ENCODE assay signal across 8 cellular contexts in genomic region chr2:230824406-230824978, GRCh38. TPM values are rescaled to one million over a fixed set of nuclear protein-coding genes. Genes with fewer than 3 reads are reported as not detected.
DNase-seq lines count a peak whose midpoint lies in the region; ATAC-seq and TF ChIP-seq lines count a peak whose summit lies in the region.

No MANE protein-coding gene starts in this region.

- no peak for TF ChIP-seq POLR2A in thyroid gland (IDR thresholded peaks at IDR 0.05)

- H3K27ac ChIP-seq in Panc1 (ENCODE audit: low read length) (no peak overlapping the region), thyroid gland (no peak overlapping the region)

- peaks cover 2% of the 10 kb centered on the region in 2 donors for H3K36me3 Mint-ChIP-seq in activated T-cell treated with anti-CD3 and anti-CD28 coated beads, Interleukin-2, amount 50 U/mL, for 72 hours (ENCODE audit: insufficient read depth in 2 of 2)
- no peaks in the 10 kb centered on the region for H3K36me3 Mint-ChIP-seq in nephron progenitor cell (ENCODE audit: low read depth)

- peak; percentile 78 for TF ChIP-seq CTCF in AG10803 (conservative IDR thresholded peaks at IDR 0.05; ENCODE audit: low read length)
- peak; percentile 82 for TF ChIP-seq CTCF in Panc1 (IDR thresholded peaks at IDR 0.05)
- TF ChIP-seq CTCF in fibroblast of mammary gland (conservative IDR thresholded peaks at IDR 0.05; ENCODE audit: control insufficient read depth, insufficient read depth, low read depth, low read length), result peak; percentile 69
- peak; percentile 72 for TF ChIP-seq CTCF in nephron progenitor cell (IDR thresholded peaks at IDR 0.05)
- TF ChIP-seq CTCF in thyroid gland (IDR thresholded peaks at IDR 0.05), result peak; percentile 47 to 73 (median 61)

- H3K4me3 ChIP-seq in AG10803 (ENCODE audit: low read length) (peak overlapping the region; percentile 60), Panc1 (ENCODE audit: low read depth in 2 of 2, low read length in 2 of 2) (peak overlapping the region in 1 of 2 experiments; percentile 30; a peak in 2 of 4 replicates), fibroblast of mammary gland (ENCODE audit: control insufficient read depth, low read depth, low read length) (peak overlapping the region; percentile 14), thyroid gland (replicated peaks in 1 of 3) (no peak overlapping the region)

- POLR2A ChIA-PET in Panc1 (lab: Charles Lee), result interaction anchor here (0.6 kb wide), 1 partner anchor 16 kb away, joined by 3 read pairs; no protein-coding TSS in a partner anchor

- 24% methylated on average over 14 of the region's 14 CpGs for WGBS in thyroid gland, 2 donors

- peak overlapping the region; percentile 0 for H3K27ac Mint-ChIP-seq in activated T-cell treated with anti-CD3 and anti-CD28 coated beads, Interleukin-2, amount 50 U/mL, for 72 hours
- no peak overlapping the region for H3K27ac Mint-ChIP-seq in nephron progenitor cell

- H3K4me1 ChIP-seq in Panc1 (ENCODE audit: control insufficient read depth, insufficient read depth, low read length) (no peaks in the 10 kb centered on the region), thyroid gland (peaks cover 9 to 22% of the 10 kb centered on the region in 2 donors)

- CTCF ChIA-PET in Panc1 (lab: Charles Lee), result interaction anchor here (0.6 to 1.8 kb wide), 13 partner anchors 10 to 228 kb away, joined by 3 to 29 read pairs (median 4); no protein-coding TSS in a partner anchor

- in situ Hi-C loops in Panc1 (cut with HindIII; ENCODE audit: low pct_unique_long_range_greater_than_20kb, low sequenced_read_pairs), result no loop called here

- H3K36me3 ChIP-seq in Panc1 (ENCODE audit: control insufficient read depth, insufficient read depth, low read length), result no peaks in the 10 kb centered on the region; the same call in 1 of the 2 replicates
- no peaks in the 10 kb centered on the region for H3K36me3 ChIP-seq in thyroid gland

- H3K27me3 ChIP-seq in Panc1 (ENCODE audit: control insufficient read depth, insufficient read depth, low read length) (no peaks in the 10 kb centered on the region), thyroid gland (peaks cover 5% of the 10 kb centered on the region)

- intact Hi-C loops in Panc1 (cut with micrococcal nuclease; ENCODE audit: unreplicated experiment) (loop anchor here (1.0 to 10.0 kb wide), 3 partner anchors 80 to 230 kb away; partner anchors contain the start of gene PSMD1), thyroid gland (cut with DNase I) (no loop called here)

- peak overlapping the region; percentile 40 to 69 for H3K4me3 Mint-ChIP-seq in activated T-cell treated with anti-CD3 and anti-CD28 coated beads, Interleukin-2, amount 50 U/mL, for 72 hours
- H3K4me3 Mint-ChIP-seq in nephron progenitor cell, result no peak overlapping the region

- H3K27me3 Mint-ChIP-seq in activated T-cell treated with anti-CD3 and anti-CD28 coated beads, Interleukin-2, amount 50 U/mL, for 72 hours (ENCODE audit: low read depth), result peaks cover 44% of the 10 kb centered on the region
- peaks cover 3% of the 10 kb centered on the region for H3K27me3 Mint-ChIP-seq in nephron progenitor cell (ENCODE audit: low read depth, poor library complexity)

- peak; percentile 80 for DNase-seq in AG10803 (ENCODE audit: low read depth)
- DNase-seq in Kasumi-1 (lab: John Stamatoyannopoulos, UW), result peak; percentile 60 to 70
- DNase-seq in Panc1 (ENCODE audit: low read depth, low spot score), result peak; percentile 60
- DNase-seq in activated T-cell treated with anti-CD3 and anti-CD28 coated beads, Interleukin-2, amount 50 U/mL, for 72 hours, result peak; percentile 61 to 71
- DNase-seq in fibroblast of mammary gland (ENCODE audit: low read depth), result peak; percentile 81
- DNase-seq in nephron progenitor cell, result peak; percentile 66
- peak; percentile 40 to 42 for DNase-seq in thyroid gland

- no peaks in the 10 kb centered on the region for H3K9me3 Mint-ChIP-seq in activated T-cell treated with anti-CD3 and anti-CD28 coated beads, Interleukin-2, amount 50 U/mL, for 72 hours
- no peaks in the 10 kb centered on the region for H3K9me3 Mint-ChIP-seq in nephron progenitor cell

- ATAC-seq in GM19035 (IDR thresholded peaks at IDR 0.05; ENCODE audit: unreplicated experiment) (peak; percentile 41), Panc1 (peak; percentile 90)
- ATAC-seq in activated T-cell treated with anti-CD3 and anti-CD28 coated beads, Interleukin-2, amount 50 U/mL, for 72 hours (replicated peaks in 1 of 2), result peak; percentile 72 to 74

- H3K4me1 Mint-ChIP-seq in activated T-cell treated with anti-CD3 and anti-CD28 coated beads, Interleukin-2, amount 50 U/mL, for 72 hours (ENCODE audit: low read depth), result peaks cover 25% of the 10 kb centered on the region
- H3K4me1 Mint-ChIP-seq in nephron progenitor cell, result peaks cover 21% of the 10 kb centered on the region

- H3K9me3 ChIP-seq in Panc1 (ENCODE audit: control insufficient read depth, insufficient read depth, low read depth, low read length) (no peaks in the 10 kb centered on the region), thyroid gland (no peaks in the 10 kb centered on the region)

- no TSS peak for BruUV-seq in Panc1 (replicated peaks; lab: Mats Ljungman, UMichigan)

RNA-seq across cellular contexts. Expression of gene ITM2C, which starts 40.2 kb away (rescaled TPM):
- 114 TPM for total RNA-seq in Panc1 (2021; ENCODE audit: unreplicated experiment)
- polyA plus RNA-seq in Panc1 (2012; ENCODE audit: insufficient read length), result 256 TPM
- total RNA-seq in activated T-cell treated with anti-CD3 and anti-CD28 coated beads, Interleukin-2, amount 50 U/mL, for 72 hours, result 10 to 100 TPM; 42.8 to 58.7 TPM
- 10 to 100 TPM; 29.2 to 54.0 (median 45.4) TPM for total RNA-seq in thyroid gland

Comparison
In these comparisons a context has a peak if more than half of its experiments do, and no peak if none do; other contexts are left out.
1. H3K4me3 ChIP-seq: peak in AG10803 (single experiment) and fibroblast of mammary gland (single experiment); none in thyroid gland (0 of 3).
2. Peak in every context shown above with its lines, with median percentiles within 50 percentile points of each other: DNase-seq, CTCF ChIP-seq and ATAC-seq.